In genomic region chr1:234963180-234963903, GRCh38 we compare ENCODE assay signal across 8 cellular contexts.
A peak's percentile ranks its signal among the peaks of the same experiment; 100 is the strongest.
DNase-seq lines count a peak whose midpoint lies in the region; ATAC-seq and TF ChIP-seq lines count a peak whose summit lies in the region.

No MANE protein-coding gene starts in this region.

- peak overlapping the region; percentile 60 for H3K9ac ChIP-seq in SK-N-SH

- no peaks in the 10 kb centered on the region for H3K9me3 ChIP-seq in SK-N-SH
- no peaks in the 10 kb centered on the region for H3K9me3 ChIP-seq in heart right ventricle

- ATAC-seq in HG03196 (IDR thresholded peaks at IDR 0.05; ENCODE audit: unreplicated experiment) (peak; percentile 83), heart right ventricle (peak in 7 of 8 donors; percentile 56 to 81 (median 67))

- peaks cover 26% of the 10 kb centered on the region for H3F3A ChIP-seq in SK-N-SH (replicated peaks; ENCODE audit: insufficient read depth)

- peaks cover 74% of the 10 kb centered on the region for H3K4me1 Mint-ChIP-seq in activated naive CD4-positive, alpha-beta T cell treated with anti-CD3 and anti-CD28 coated beads, Interleukin-2, amount 10 ng/mL, durations not matched to agents 7 days and 5 days

- no peaks in the 10 kb centered on the region for H3K79me2 ChIP-seq in SK-N-SH (ENCODE audit: insufficient read depth)

- H3K27me3 ChIP-seq in SK-N-SH (ENCODE audit: insufficient read depth) (no peaks in the 10 kb centered on the region), heart right ventricle (no peaks in the 10 kb centered on the region)

- H3K36me3 ChIP-seq in SK-N-SH (replicated peaks in 1 of 2; ENCODE audit: control insufficient read depth in 1 of 2, insufficient read depth in 2 of 2, low read length in 1 of 2) (no peaks in the 10 kb centered on the region), heart right ventricle (no peaks in the 10 kb centered on the region)

- H3K4me1 ChIP-seq in SK-N-SH (ENCODE audit: control insufficient read depth in 1 of 2, insufficient read depth in 2 of 2, low read depth in 1 of 2, low read length in 1 of 2) (peaks cover 31 to 34% of the 10 kb centered on the region in 2 experiments), heart right ventricle (peaks cover 20 to 71% (median 54%) of the 10 kb centered on the region in 9 donors)

- TF ChIP-seq CTCF in SK-N-SH (IDR thresholded peaks at IDR 0.05) (no peak), heart right ventricle (IDR thresholded peaks at IDR 0.05) (no peak)

- TF ChIP-seq RAD21 in SK-N-SH (IDR thresholded peaks at IDR 0.05; ENCODE audit: low read length), result no peak

- H4K20me1 ChIP-seq in SK-N-SH (ENCODE audit: insufficient read depth), result no peaks in the 10 kb centered on the region

- H3K4me3 Mint-ChIP-seq in activated naive CD4-positive, alpha-beta T cell treated with anti-CD3 and anti-CD28 coated beads, Interleukin-2, amount 10 ng/mL, durations not matched to agents 7 days and 5 days, result peak overlapping the region; percentile 55

- peaks cover 4% of the 10 kb centered on the region for H3K36me3 Mint-ChIP-seq in activated naive CD4-positive, alpha-beta T cell treated with anti-CD3 and anti-CD28 coated beads, Interleukin-2, amount 10 ng/mL, durations not matched to agents 7 days and 5 days

- peaks cover 3% of the 10 kb centered on the region for H3K9me3 Mint-ChIP-seq in activated naive CD4-positive, alpha-beta T cell treated with anti-CD3 and anti-CD28 coated beads, Interleukin-2, amount 10 ng/mL, durations not matched to agents 7 days and 5 days

- 64% methylated on average over 15 of the region's 15 CpGs for WGBS in SK-N-SH (ENCODE audit: low lambda C conversion rate)
- 54 to 59% methylated on average over 15 of the region's 15 CpGs for WGBS in heart right ventricle, 2 donors

- TF ChIP-seq EP300 in SK-N-SH (IDR thresholded peaks at IDR 0.05; ENCODE audit: borderline replicate concordance in 1 of 2, low read depth in 1 of 2, low read length in 1 of 2), result no peak

- H3K9me2 ChIP-seq in SK-N-SH, result no peaks in the 10 kb centered on the region

- peak overlapping the region; percentile 90 for H3K27ac Mint-ChIP-seq in activated naive CD4-positive, alpha-beta T cell treated with anti-CD3 and anti-CD28 coated beads, Interleukin-2, amount 10 ng/mL, durations not matched to agents 7 days and 5 days

- H3K4me2 ChIP-seq in SK-N-SH, result peak overlapping the region; percentile 69

- intact Hi-C loops in heart right ventricle (cut with DNase I), result loop anchor here in 6 of 10 donors (5.0 kb wide), 3 partner anchors 36 to 106 kb away; no protein-coding TSS in a partner anchor

- POLR2A ChIA-PET in SK-N-SH (lab: Yijun Ruan, JAX), result interaction anchor here (1.3 kb wide), 1 partner anchor 352 kb away, joined by 4 read pairs; no protein-coding TSS in a partner anchor

- no peaks in the 10 kb centered on the region for H3K27me3 Mint-ChIP-seq in activated naive CD4-positive, alpha-beta T cell treated with anti-CD3 and anti-CD28 coated beads, Interleukin-2, amount 10 ng/mL, durations not matched to agents 7 days and 5 days

- CTCF ChIA-PET in SK-N-SH (lab: Yijun Ruan, JAX), result interaction anchor here (0.6 to 1.0 kb wide), 2 partner anchors 12 to 106 kb away, joined by 3 read pairs; no protein-coding TSS in a partner anchor
- CTCF ChIA-PET in activated naive CD4-positive, alpha-beta T cell treated with anti-CD3 and anti-CD28 coated beads, Interleukin-2, amount 10 ng/mL, durations not matched to agents 7 days and 5 days (lab: Charles Lee), result interaction anchor here (0.7 to 1.5 kb wide), 8 partner anchors 10 to 240 kb away, joined by 3 to 8 read pairs (median 4); no protein-coding TSS in a partner anchor

- peak overlapping the region; percentile 50; the same call in 1 of the 2 replicates for H2AFZ ChIP-seq in SK-N-SH (ENCODE audit: low read depth)

- peak; percentile 59 for DNase-seq in NCI-H2029 (lab: John Stamatoyannopoulos, UW)
- no peak for DNase-seq in NCI-H2029 treated with DMSO at 0.1 percent for 48 hours (lab: John Stamatoyannopoulos, UW)
- no peak for DNase-seq in SK-N-SH
- peak; percentile 92 for DNase-seq in activated naive CD4-positive, alpha-beta T cell treated with anti-CD3 and anti-CD28 coated beads, Interleukin-2, amount 10 ng/mL, durations not matched to agents 7 days and 5 days
- peak; percentile 76 to 84 for DNase-seq in heart right ventricle
- peak; percentile 76 to 85 for DNase-seq in stimulated activated CD4-positive, alpha-beta T cell treated with anti-CD3 and anti-CD28 coated beads, Interleukin-12 subunit alpha, Interleukin-12 subunit beta, amount 100 ng/mL, for 24 hours (ENCODE audit: low read depth in 2 of 2)
- DNase-seq in NCI-H1436 treated with DMSO at 0.1 percent for 48 hours (lab: John Stamatoyannopoulos, UW), result no peak

- H3K27ac ChIP-seq in SK-N-SH (ENCODE audit: low read depth in 2 of 2, low read length in 1 of 2) (peak overlapping the region; percentile 91), heart right ventricle (peak overlapping the region; percentile 36 to 96 (median 76))

- H3K4me3 ChIP-seq in SK-N-SH (ENCODE audit: low read depth in 2 of 2, low read length in 1 of 2) (no peak overlapping the region), heart right ventricle (peak overlapping the region in 1 of 10 donors; percentile 5)

TF ChIP-seq in SK-N-SH, 30 proteins besides CTCF, POLR2A, EP300 and RAD21:
- TF ChIP-seq, protein P1, sequence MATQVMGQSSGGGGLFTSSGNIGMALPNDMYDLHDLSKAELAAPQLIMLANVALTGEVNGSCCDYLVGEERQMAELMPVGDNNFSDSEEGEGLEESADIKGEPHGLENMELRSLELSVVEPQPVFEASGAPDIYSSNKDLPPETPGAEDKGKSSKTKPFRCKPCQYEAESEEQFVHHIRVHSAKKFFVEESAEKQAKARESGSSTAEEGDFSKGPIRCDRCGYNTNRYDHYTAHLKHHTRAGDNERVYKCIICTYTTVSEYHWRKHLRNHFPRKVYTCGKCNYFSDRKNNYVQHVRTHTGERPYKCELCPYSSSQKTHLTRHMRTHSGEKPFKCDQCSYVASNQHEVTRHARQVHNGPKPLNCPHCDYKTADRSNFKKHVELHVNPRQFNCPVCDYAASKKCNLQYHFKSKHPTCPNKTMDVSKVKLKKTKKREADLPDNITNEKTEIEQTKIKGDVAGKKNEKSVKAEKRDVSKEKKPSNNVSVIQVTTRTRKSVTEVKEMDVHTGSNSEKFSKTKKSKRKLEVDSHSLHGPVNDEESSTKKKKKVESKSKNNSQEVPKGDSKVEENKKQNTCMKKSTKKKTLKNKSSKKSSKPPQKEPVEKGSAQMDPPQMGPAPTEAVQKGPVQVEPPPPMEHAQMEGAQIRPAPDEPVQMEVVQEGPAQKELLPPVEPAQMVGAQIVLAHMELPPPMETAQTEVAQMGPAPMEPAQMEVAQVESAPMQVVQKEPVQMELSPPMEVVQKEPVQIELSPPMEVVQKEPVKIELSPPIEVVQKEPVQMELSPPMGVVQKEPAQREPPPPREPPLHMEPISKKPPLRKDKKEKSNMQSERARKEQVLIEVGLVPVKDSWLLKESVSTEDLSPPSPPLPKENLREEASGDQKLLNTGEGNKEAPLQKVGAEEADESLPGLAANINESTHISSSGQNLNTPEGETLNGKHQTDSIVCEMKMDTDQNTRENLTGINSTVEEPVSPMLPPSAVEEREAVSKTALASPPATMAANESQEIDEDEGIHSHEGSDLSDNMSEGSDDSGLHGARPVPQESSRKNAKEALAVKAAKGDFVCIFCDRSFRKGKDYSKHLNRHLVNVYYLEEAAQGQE (IDR thresholded peaks at IDR 0.05; ENCODE audit: low read depth, low read length), result 0 out of 2 replicates have a peak, but pooled peaks have one; percentile 34
- TF ChIP-seq TCF12 (IDR thresholded peaks at IDR 0.05) (peak; percentile 34; the same call in 1 of the 2 replicates), NFIC (IDR thresholded peaks at IDR 0.05; ENCODE audit: borderline replicate concordance) (no peak)
- TF ChIP-seq, protein P2, sequence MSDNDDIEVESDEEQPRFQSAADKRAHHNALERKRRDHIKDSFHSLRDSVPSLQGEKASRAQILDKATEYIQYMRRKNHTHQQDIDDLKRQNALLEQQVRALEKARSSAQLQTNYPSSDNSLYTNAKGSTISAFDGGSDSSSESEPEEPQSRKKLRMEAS (IDR thresholded peaks at IDR 0.05; ENCODE audit: low read depth), result no peak
TF ChIP-seq in SK-N-SH: peak in this region for 2.

Comparison
In these comparisons a context has a peak if more than half of its experiments do, and no peak if none do; other contexts are left out.
1. DNase-seq: peak in NCI-H2029 (single experiment), activated naive CD4-positive, alpha-beta T cell treated with anti-CD3 and anti-CD28 coated beads, Interleukin-2, amount 10 ng/mL, durations not matched to agents 7 days and 5 days (single experiment), heart right ventricle (2 of 2) and stimulated activated CD4-positive, alpha-beta T cell treated with anti-CD3 and anti-CD28 coated beads, Interleukin-12 subunit alpha, Interleukin-12 subunit beta, amount 100 ng/mL, for 24 hours (2 of 2); none in NCI-H2029 treated with DMSO at 0.1 percent for 48 hours (single experiment), SK-N-SH (single experiment) and NCI-H1436 treated with DMSO at 0.1 percent for 48 hours (single experiment).